In the genomic region with DNA sequence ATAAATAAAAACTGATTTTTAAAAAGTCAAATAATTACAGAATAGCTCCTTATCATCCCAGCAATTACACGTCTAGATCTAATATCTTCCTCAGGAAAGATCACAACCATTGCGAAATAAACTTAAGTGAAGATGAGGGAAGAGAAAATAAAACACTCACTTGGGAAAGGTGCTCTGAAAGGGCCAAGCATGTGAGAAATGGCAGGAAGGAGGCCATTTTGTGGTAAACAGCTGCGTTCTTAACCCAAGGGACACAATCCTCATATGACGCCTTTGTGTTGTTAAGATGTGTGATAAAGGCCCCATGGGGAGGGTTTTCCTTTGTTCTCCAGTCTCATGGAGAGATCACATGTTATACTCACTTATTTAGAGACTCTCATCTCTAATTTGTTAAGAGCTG, we compare ENCODE assay signal across 26 cellular contexts. TPM values are rescaled to one million over a fixed set of nuclear protein-coding genes. Genes with fewer than 3 reads are reported as not detected.
DNase-seq lines count a peak whose midpoint lies in the region; ATAC-seq, FAIRE-seq and TF ChIP-seq lines count a peak whose summit lies in the region.
"Had no signal": no experiment of that assay in that cellular context is flagged by ENCODE, and none has a peak within 500 bp of the region (broad histone marks: within the 10 kb centered on the region; RNA-seq: fewer than 3 reads in every experiment).

No MANE protein-coding gene starts in this region.

- H3K9me3 ChIP-seq in K562 (replicated peaks; ENCODE audit: control insufficient read depth, insufficient read depth, low read depth, low read length) = no peaks in the 10 kb centered on the region
- H3K9me3 ChIP-seq in CD8-positive, alpha-beta memory T cell (ENCODE audit: low read length) = no peaks in the 10 kb centered on the region
- H3K9me3 ChIP-seq: breast epithelium had no signal

- no peak overlapping the region for H3K4me2 ChIP-seq in K562 (ENCODE audit: insufficient read depth, low read length)

- no peaks in the 10 kb centered on the region for H3K9me1 ChIP-seq in K562 (ENCODE audit: control insufficient read depth, insufficient read depth, low read length)

- TF ChIP-seq RAD21 in K562 (CRISPR knock-in tag; conservative IDR thresholded peaks at IDR 0.05 in 1 of 2, IDR thresholded peaks at IDR 0.05 in 1 of 2) = no peak

- no peaks in the 10 kb centered on the region for H4K20me1 ChIP-seq in K562 (replicated peaks; ENCODE audit: control insufficient read depth, insufficient read depth, low read length)

- DNase-seq in NCI-H510A treated with DMSO at 0.1 percent for 48 hours (lab: John Stamatoyannopoulos, UW) (peak; percentile 30), NCI-H510A (lab: John Stamatoyannopoulos, UW) (no peak), NCI-H187 treated with DMSO at 0.1 percent for 48 hours (lab: John Stamatoyannopoulos, UW) (peak; percentile 66), K562 (ENCODE audit: extremely low read depth in 1 of 4, low spot score in 3 of 4) (no peak), myocyte (ENCODE audit: low read depth) (peak; percentile 2)
- no peak for DNase-seq in activated CD4-positive, alpha-beta T cell treated with anti-CD3 and anti-CD28 coated beads for 36 hours
- no peak for DNase-seq in CD8-positive, alpha-beta memory T cell
- DNase-seq in stimulated activated CD4-positive, alpha-beta T cell treated with anti-CD3 and anti-CD28 coated beads, Interleukin-4, amount 100 ng/mL, for 24 hours = no peak
- DNase-seq: activated CD4-positive, alpha-beta T cell treated with anti-CD3 and anti-CD28 coated beads for 4 hours; activated CD8-positive, alpha-beta memory T cell treated with anti-CD3 and anti-CD28 coated beads, Interleukin-2, amount 50 U/mL, for 4 hours; activated effector memory CD4-positive, alpha-beta T cell treated with Interleukin-2 at 50 U/mL for 16 hours; activated naive CD8-positive, alpha-beta T cell treated with anti-CD3 and anti-CD28 coated beads, Interleukin-2, amount 50 U/mL, for 24 hours; C1 segment of cervical spinal cord; foreskin melanocyte; GDM1; GM23248; RPMI8226; stimulated activated CD4-positive, alpha-beta T cell treated with anti-CD3 and anti-CD28 coated beads, Interleukin-2, amount 100 ng/mL, for 48 hours had no signal

- 0% methylated on average over 4 of the region's 4 CpGs for WGBS in K562 (ENCODE audit: insufficient coverage, low coverage, missing lambda C conversion rate)

- intact Hi-C loops in K562 (cut with micrococcal nuclease) = no loop called here
- intact Hi-C loops in activated CD4-positive, alpha-beta T cell treated with anti-CD3 and anti-CD28 coated beads for 36 hours (cut with DNase I, micrococcal nuclease) = no loop called here

- no peak overlapping the region for H3K27ac ChIP-seq in K562 (ENCODE audit: extremely low read depth, low read depth, low read length)
- H3K27ac ChIP-seq in CD8-positive, alpha-beta memory T cell (ENCODE audit: low read depth, low read length) = no peak overlapping the region
- H3K27ac ChIP-seq: breast epithelium, epithelial cell of prostate, GM23248 had no signal

- POLR2A ChIA-PET in K562 (lab: Yijun Ruan, JAX) = no interaction called here
- POLR2A ChIA-PET in activated CD4-positive, alpha-beta T cell treated with anti-CD3 and anti-CD28 coated beads for 36 hours (lab: Charles Lee) = no interaction called here
- POLR2A ChIA-PET in CD8-positive, alpha-beta memory T cell (lab: Charles Lee) = no interaction called here

- no TSS peak for BruUV-seq in K562 (replicated peaks; lab: Mats Ljungman, UMichigan)

- CTCF ChIA-PET in K562 (lab: Yijun Ruan, JAX; ENCODE audit: low intra/inter-chr PET ratio) = no interaction called here
- CTCF ChIA-PET in activated CD4-positive, alpha-beta T cell treated with anti-CD3 and anti-CD28 coated beads for 36 hours (lab: Charles Lee) = no interaction called here
- CTCF ChIA-PET in CD8-positive, alpha-beta memory T cell (lab: Charles Lee) = no interaction called here

- H3K4me1 ChIP-seq in K562 (replicated peaks in 1 of 2; ENCODE audit: control insufficient read depth in 2 of 2, insufficient read depth in 2 of 2, low read length in 2 of 2) = no peaks in the 10 kb centered on the region
- H3K4me1 ChIP-seq in CD8-positive, alpha-beta memory T cell (ENCODE audit: insufficient read depth, low read length) = no peaks in the 10 kb centered on the region
- H3K4me1 ChIP-seq: breast epithelium had no signal

- no peaks in the 10 kb centered on the region for H3K27me3 ChIP-seq in K562 (ENCODE audit: control insufficient read depth in 2 of 2, insufficient read depth in 2 of 2, low read length in 2 of 2)
- H3K27me3 ChIP-seq in CD8-positive, alpha-beta memory T cell (ENCODE audit: insufficient read depth, low read length, poor library complexity, severe bottlenecking) = no peaks in the 10 kb centered on the region
- H3K27me3 ChIP-seq: breast epithelium had no signal

- TF ChIP-seq CTCF in K562 (IDR thresholded peaks at IDR 0.05 in 2 of 3, conservative IDR thresholded peaks at IDR 0.05 in 1 of 3; ENCODE audit: insufficient read depth in 2 of 3, low read depth in 1 of 3, low read length in 3 of 3) = no peak

- TF ChIP-seq EP300 in K562 (IDR thresholded peaks at IDR 0.05; ENCODE audit: low read length) = no peak

- ATAC-seq in K562 = no peak
- no peak for ATAC-seq in activated CD4-positive, alpha-beta T cell treated with anti-CD3 and anti-CD28 coated beads for 36 hours
- ATAC-seq: activated naive CD8-positive, alpha-beta T cell treated with anti-CD3 and anti-CD28 coated beads, Interleukin-2, amount 50 U/mL, for 24 hours had no signal

- no peak overlapping the region for H3K9ac ChIP-seq in K562 (ENCODE audit: insufficient read depth in 1 of 2, low read depth in 2 of 2, low read length in 2 of 2)
- H3K9ac ChIP-seq: GM23248 had no signal

- H3K27ac Mint-ChIP-seq in activated CD4-positive, alpha-beta T cell treated with anti-CD3 and anti-CD28 coated beads for 36 hours = no peak overlapping the region
- H3K27ac Mint-ChIP-seq in CD8-positive, alpha-beta memory T cell = no peak overlapping the region
- H3K27ac Mint-ChIP-seq: activated naive CD8-positive, alpha-beta T cell treated with anti-CD3 and anti-CD28 coated beads, Interleukin-2, amount 50 U/mL, for 24 hours; dendritic cell treated with granulocyte-macrophage colony-stimulating factor and Interleukin-4, amounts not matched to agents 40 ng/mL and 50 ng/mL, for 4 days; mesothelial cell of epicardium; progenitor cell of endocrine pancreas had no signal

- no peaks in the 10 kb centered on the region for H3K36me3 Mint-ChIP-seq in activated CD4-positive, alpha-beta T cell treated with anti-CD3 and anti-CD28 coated beads for 36 hours (ENCODE audit: low read depth)
- peaks cover 0 to 5% (median 3%) of the 10 kb centered on the region in 3 donors for H3K36me3 Mint-ChIP-seq in CD8-positive, alpha-beta memory T cell
- H3K36me3 Mint-ChIP-seq: mesothelial cell of epicardium had no signal

- H3K9me3 Mint-ChIP-seq in activated CD4-positive, alpha-beta T cell treated with anti-CD3 and anti-CD28 coated beads for 36 hours (ENCODE audit: low read depth) = no peaks in the 10 kb centered on the region
- no peaks in the 10 kb centered on the region for H3K9me3 Mint-ChIP-seq in CD8-positive, alpha-beta memory T cell
- H3K9me3 Mint-ChIP-seq: activated naive CD8-positive, alpha-beta T cell treated with anti-CD3 and anti-CD28 coated beads, Interleukin-2, amount 50 U/mL, for 24 hours; dendritic cell treated with granulocyte-macrophage colony-stimulating factor and Interleukin-4, amounts not matched to agents 40 ng/mL and 50 ng/mL, for 4 days; mesothelial cell of epicardium; neural crest cell had no signal

- no peak overlapping the region for H3K4me3 Mint-ChIP-seq in activated CD4-positive, alpha-beta T cell treated with anti-CD3 and anti-CD28 coated beads for 36 hours
- H3K4me3 Mint-ChIP-seq in CD8-positive, alpha-beta memory T cell = no peak overlapping the region
- H3K4me3 Mint-ChIP-seq: activated naive CD8-positive, alpha-beta T cell treated with anti-CD3 and anti-CD28 coated beads, Interleukin-2, amount 50 U/mL, for 24 hours; dendritic cell treated with granulocyte-macrophage colony-stimulating factor and Interleukin-4, amounts not matched to agents 40 ng/mL and 50 ng/mL, for 4 days; mesothelial cell of epicardium had no signal

- H3K4me3 ChIP-seq in K562 = no peak overlapping the region
- no peak overlapping the region for H3K4me3 ChIP-seq in CD8-positive, alpha-beta memory T cell (ENCODE audit: low read length)
- H3K4me3 ChIP-seq: breast epithelium, GM23248 had no signal

- H3K27me3 Mint-ChIP-seq in activated CD4-positive, alpha-beta T cell treated with anti-CD3 and anti-CD28 coated beads for 36 hours = no peaks in the 10 kb centered on the region
- H3K27me3 Mint-ChIP-seq in CD8-positive, alpha-beta memory T cell = no peaks in the 10 kb centered on the region
- H3K27me3 Mint-ChIP-seq: activated naive CD8-positive, alpha-beta T cell treated with anti-CD3 and anti-CD28 coated beads, Interleukin-2, amount 50 U/mL, for 24 hours; dendritic cell treated with granulocyte-macrophage colony-stimulating factor and Interleukin-4, amounts not matched to agents 40 ng/mL and 50 ng/mL, for 4 days; progenitor cell of endocrine pancreas had no signal

- FAIRE-seq in K562 (lab: Jason Lieb, UNC) = no peak
- FAIRE-seq: A204.1, urothelium cell line had no signal

- no peaks in the 10 kb centered on the region for H3K36me3 ChIP-seq in K562 (ENCODE audit: control insufficient read depth, insufficient read depth, low read length)
- no peaks in the 10 kb centered on the region for H3K36me3 ChIP-seq in CD8-positive, alpha-beta memory T cell (ENCODE audit: insufficient read depth, low read length)
- H3K36me3 ChIP-seq: breast epithelium had no signal

- H3K79me2 ChIP-seq in K562 (ENCODE audit: control insufficient read depth, insufficient read depth, low read length) = no peaks in the 10 kb centered on the region

- H3K4me1 Mint-ChIP-seq in activated CD4-positive, alpha-beta T cell treated with anti-CD3 and anti-CD28 coated beads for 36 hours = peaks cover 3% of the 10 kb centered on the region
- H3K4me1 Mint-ChIP-seq in CD8-positive, alpha-beta memory T cell = peaks cover 0 to 31% (median 8%) of the 10 kb centered on the region in 3 donors
- H3K4me1 Mint-ChIP-seq: activated naive CD8-positive, alpha-beta T cell treated with anti-CD3 and anti-CD28 coated beads, Interleukin-2, amount 50 U/mL, for 24 hours had no signal

- in situ Hi-C loops in K562 (cut with MboI) = no loop called here

- no peak for TF ChIP-seq POLR2A in K562 (conservative IDR thresholded peaks at IDR 0.05)

- no peak overlapping the region for H2AFZ ChIP-seq in K562 (ENCODE audit: low read depth, low read length)
- H2AFZ ChIP-seq: GM23248 had no signal

RNA-seq across cellular contexts. Expression of a gene that starts 32.5 kb away (rescaled TPM):
- total RNA-seq in K562 (2011; cell fraction: chromatin; rRNA removed; ENCODE audit: low replicate concordance) = not detected in 2 replicates
- total RNA-seq in K562 (2011; cell fraction: nucleolus; rRNA removed) = not detected in 2 replicates
- not detected in 2 replicates for total RNA-seq in K562 (2011; cell fraction: nucleoplasm; rRNA removed)
- total RNA-seq in K562 (2014; rRNA removed) (not detected in 2 replicates), K562 (2014; rRNA removed; fragmentation: Illumina TruSeq; extraction: Trizol) (not detected in 2 replicates), K562 (2015; rRNA removed; fragmentation: Illumina TruSeq; extraction: Trizol) (not detected in 2 replicates), K562 (2021) (not detected in 2 replicates), myocyte (not detected in 2 replicates)
- polyA plus RNA-seq in K562 (2011; rRNA removed) (not detected in 2 replicates), K562 (2014; fragmentation: Illumina TruSeq; extraction: Trizol) (not detected in 2 replicates), K562 (2014; fragmentation: Nextera tagmentation; extraction: Ambion mirVana) (not detected), K562 (2014; rRNA removed) (not detected in 2 replicates)
- not detected in 2 replicates for polyA plus RNA-seq in K562 (2011; cell fraction: cytosol; rRNA removed)
- polyA plus RNA-seq in K562 (2011; cell fraction: nucleus; rRNA removed) = not detected in 2 replicates
- polyA plus RNA-seq in K562 (2012) = not detected in 2 replicates
- not detected in 2 replicates for polyA minus RNA-seq in K562 (2011; rRNA and poly(A)+ RNA removed)
- polyA minus RNA-seq in K562 (2011; cell fraction: cytosol; rRNA and poly(A)+ RNA removed) = not detected in 2 replicates
- not detected in 2 replicates for polyA minus RNA-seq in K562 (2011; cell fraction: nucleus; rRNA and poly(A)+ RNA removed)
- 1.1 TPM for polyA plus RNA-seq in myocyte (2012)
- total RNA-seq in activated CD4-positive, alpha-beta T cell treated with anti-CD3 and anti-CD28 coated beads for 36 hours = 1 to 10 TPM; 3.4 to 3.9 TPM
- total RNA-seq in CD8-positive, alpha-beta memory T cell = 1 to 10 TPM; 1.8 TPM
- 6.3 TPM for polyA plus RNA-seq in CD8-positive, alpha-beta memory T cell
- total RNA-seq: GM23248 had no signal

Comparison
In these comparisons a context has a peak if more than half of its experiments do, and no peak if none do; other contexts are left out.
1. DNase-seq: peak in NCI-H510A treated with DMSO at 0.1 percent for 48 hours (single experiment), NCI-H187 treated with DMSO at 0.1 percent for 48 hours (single experiment) and myocyte (single experiment); none in NCI-H510A (single experiment), K562 (0 of 4), activated CD4-positive, alpha-beta T cell treated with anti-CD3 and anti-CD28 coated beads for 36 hours (single experiment), CD8-positive, alpha-beta memory T cell (0 of 5) and stimulated activated CD4-positive, alpha-beta T cell treated with anti-CD3 and anti-CD28 coated beads, Interleukin-4, amount 100 ng/mL, for 24 hours (single experiment).